ENCODE assay signal across 11 cellular contexts in the genomic region with DNA sequence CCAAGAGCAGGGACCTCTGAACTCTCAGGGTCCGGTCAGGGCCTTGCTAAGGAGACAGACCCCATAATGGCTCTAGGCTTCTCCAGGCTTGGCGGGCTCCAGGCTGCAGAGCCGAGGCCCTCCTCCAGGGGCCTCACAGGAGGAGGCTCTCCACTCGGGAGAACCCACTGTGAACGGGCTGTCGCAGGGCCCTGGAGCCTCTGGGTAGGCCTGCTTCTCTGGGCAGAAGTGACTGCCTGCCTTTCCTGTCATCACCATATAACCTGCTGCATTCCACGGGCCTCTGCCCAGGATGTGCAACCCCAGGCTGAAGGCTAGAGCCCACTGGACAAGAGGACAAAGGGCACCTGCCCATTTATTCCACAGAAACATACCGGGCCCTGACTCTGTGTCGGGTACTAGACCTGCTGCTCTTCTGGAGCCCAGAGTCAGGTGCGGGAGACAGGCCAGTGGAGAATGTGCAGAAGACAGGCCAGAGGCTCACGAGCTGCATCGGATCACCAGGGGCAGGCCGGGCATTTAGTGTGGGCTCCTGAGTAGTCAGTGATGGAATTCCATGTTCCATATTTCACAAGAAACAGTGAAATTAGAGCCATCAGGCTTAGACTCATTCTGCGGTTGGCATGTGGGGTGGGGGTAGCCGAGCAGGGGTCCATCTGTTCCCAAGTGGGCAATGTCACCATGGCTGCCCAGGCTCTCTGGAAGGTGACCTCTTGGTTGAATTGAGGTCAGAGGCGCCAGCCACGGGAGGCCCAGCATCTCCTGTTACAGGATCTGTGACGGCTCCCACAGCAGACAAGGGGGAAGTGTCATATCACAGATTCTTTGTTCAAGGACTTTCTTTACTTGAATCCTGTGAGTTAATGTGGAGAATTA.
DNase-seq lines count a peak whose midpoint lies in the region; ATAC-seq and TF ChIP-seq lines count a peak whose summit lies in the region.
"Had no signal": no experiment of that assay in that cellular context is flagged by ENCODE, and none has a peak within 500 bp of the region (broad histone marks: within the 10 kb centered on the region; RNA-seq: fewer than 3 reads in every experiment).

No MANE protein-coding gene starts in this region.

- H3K27ac ChIP-seq in SJCRH30 = no peak overlapping the region
- H3K27ac ChIP-seq in sigmoid colon = peak overlapping the region in 3 of 4 donors; percentile 17 to 64 (median 44)
- H3K27ac ChIP-seq: breast epithelium had no signal

- H3K36me3 ChIP-seq in SJCRH30 = no peaks in the 10 kb centered on the region
- H3K36me3 ChIP-seq in sigmoid colon = no peaks in the 10 kb centered on the region
- H3K36me3 ChIP-seq: breast epithelium, thyroid gland had no signal

- DNase-seq in SJCRH30 = peak; percentile 18 to 21
- DNase-seq in fibroblast of the aortic adventitia (ENCODE audit: low read depth) = no peak
- DNase-seq in sigmoid colon = no peak
- no peak for DNase-seq in SHP77 treated with DMSO at 0.1 percent for 48 hours (lab: John Stamatoyannopoulos, UW)
- no peak for DNase-seq in DMS53 (lab: John Stamatoyannopoulos, UW)
- no peak for DNase-seq in MV-4-11 (lab: John Stamatoyannopoulos, UW)
- DNase-seq: activated CD4-positive, alpha-beta T cell treated with anti-CD3 and anti-CD28 coated beads, Interleukin-2, amount 50 U/mL, for 4 hours; thyroid gland had no signal

- H3K4me1 ChIP-seq in SJCRH30 (peaks cover 8% of the 10 kb centered on the region; the same call in 1 of the 2 replicates), sigmoid colon (peaks cover 0 to 36% (median 34%) of the 10 kb centered on the region in 4 donors)
- H3K4me1 ChIP-seq: breast epithelium had no signal

- H3K4me3 ChIP-seq in SJCRH30 (no peak overlapping the region), fibroblast of the aortic adventitia (ENCODE audit: low read depth, low read length) (no peak overlapping the region), sigmoid colon (no peak overlapping the region)
- H3K4me3 ChIP-seq: breast epithelium, thyroid gland had no signal

- 87 to 93% methylated on average over 18 of the region's 18 CpGs for WGBS in sigmoid colon, 2 donors

- no peak for TF ChIP-seq POLR2A in sigmoid colon (IDR thresholded peaks at IDR 0.05)

- ATAC-seq in GM21447 (IDR thresholded peaks at IDR 0.05; ENCODE audit: unreplicated experiment) = peak; percentile 7
- no peak for ATAC-seq in GM19023 (IDR thresholded peaks at IDR 0.05; ENCODE audit: unreplicated experiment)

- no peak for TF ChIP-seq EP300 in sigmoid colon (IDR thresholded peaks at IDR 0.05)

- intact Hi-C loops in sigmoid colon (cut with DNase I) = no loop called here

- H3K27me3 ChIP-seq in SJCRH30 (no peaks in the 10 kb centered on the region; the same call in 1 of the 2 replicates), sigmoid colon (no peaks in the 10 kb centered on the region)
- H3K27me3 ChIP-seq: breast epithelium, thyroid gland had no signal

- H3K9me3 ChIP-seq in SJCRH30 (replicated peaks) (no peaks in the 10 kb centered on the region), sigmoid colon (no peaks in the 10 kb centered on the region)
- H3K9me3 ChIP-seq: breast epithelium, thyroid gland had no signal

- TF ChIP-seq CTCF in fibroblast of the aortic adventitia (IDR thresholded peaks at IDR 0.05; ENCODE audit: insufficient read depth, low read length) = peak; percentile 3
- no peak for TF ChIP-seq CTCF in sigmoid colon (IDR thresholded peaks at IDR 0.05)

Comparison
In these comparisons a context has a peak if more than half of its experiments do, and no peak if none do; other contexts are left out.
1. DNase-seq: peak in SJCRH30 (2 of 2); none in fibroblast of the aortic adventitia (single experiment), sigmoid colon (single experiment), SHP77 treated with DMSO at 0.1 percent for 48 hours (single experiment), DMS53 (single experiment) and MV-4-11 (single experiment).